Comparison of ENCODE assay signal across 1 cellular context in the genomic region with DNA sequence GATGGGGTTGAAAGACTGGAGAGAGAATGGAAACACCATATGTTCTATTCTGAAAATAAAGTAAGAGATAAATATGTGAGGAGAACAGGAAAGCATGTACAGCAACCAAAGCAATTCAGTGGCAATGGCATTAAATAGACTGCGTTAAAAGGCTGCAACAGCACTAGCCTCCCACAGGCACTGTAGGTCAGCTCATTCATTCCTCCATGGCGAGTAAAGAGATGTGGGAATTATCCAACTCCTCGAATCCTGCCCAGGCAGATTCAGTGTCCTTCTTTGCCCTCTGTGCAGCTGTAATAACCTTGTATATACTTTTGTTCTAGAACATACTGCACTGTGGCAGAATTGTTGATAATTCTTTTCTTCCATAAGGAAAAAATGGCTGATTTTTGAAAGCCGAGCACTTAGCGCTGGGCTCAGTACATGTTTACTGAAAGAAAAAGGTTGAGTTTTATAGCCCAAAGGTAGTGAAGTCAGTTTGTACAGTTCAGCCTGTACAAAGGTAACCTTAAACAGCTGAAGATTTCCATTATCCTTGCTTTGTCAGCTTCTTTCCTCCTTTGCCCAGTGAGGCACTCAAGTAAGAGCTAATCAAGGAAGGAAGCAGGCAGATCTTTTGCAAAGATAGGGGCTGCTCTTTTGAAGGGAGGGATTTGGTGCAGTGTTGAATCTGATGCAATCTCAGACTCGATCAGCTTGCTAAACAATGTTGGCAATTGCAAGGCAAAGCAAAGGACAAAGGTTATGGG.
TF ChIP-seq lines count a peak whose summit lies in the region.

No MANE protein-coding gene starts in this region.

TF ChIP-seq in HepG2, 621 proteins besides CTCF, POLR2A, EP300 and RAD21 (continued from another document and continues in another):
- TF ChIP-seq, protein P1, sequence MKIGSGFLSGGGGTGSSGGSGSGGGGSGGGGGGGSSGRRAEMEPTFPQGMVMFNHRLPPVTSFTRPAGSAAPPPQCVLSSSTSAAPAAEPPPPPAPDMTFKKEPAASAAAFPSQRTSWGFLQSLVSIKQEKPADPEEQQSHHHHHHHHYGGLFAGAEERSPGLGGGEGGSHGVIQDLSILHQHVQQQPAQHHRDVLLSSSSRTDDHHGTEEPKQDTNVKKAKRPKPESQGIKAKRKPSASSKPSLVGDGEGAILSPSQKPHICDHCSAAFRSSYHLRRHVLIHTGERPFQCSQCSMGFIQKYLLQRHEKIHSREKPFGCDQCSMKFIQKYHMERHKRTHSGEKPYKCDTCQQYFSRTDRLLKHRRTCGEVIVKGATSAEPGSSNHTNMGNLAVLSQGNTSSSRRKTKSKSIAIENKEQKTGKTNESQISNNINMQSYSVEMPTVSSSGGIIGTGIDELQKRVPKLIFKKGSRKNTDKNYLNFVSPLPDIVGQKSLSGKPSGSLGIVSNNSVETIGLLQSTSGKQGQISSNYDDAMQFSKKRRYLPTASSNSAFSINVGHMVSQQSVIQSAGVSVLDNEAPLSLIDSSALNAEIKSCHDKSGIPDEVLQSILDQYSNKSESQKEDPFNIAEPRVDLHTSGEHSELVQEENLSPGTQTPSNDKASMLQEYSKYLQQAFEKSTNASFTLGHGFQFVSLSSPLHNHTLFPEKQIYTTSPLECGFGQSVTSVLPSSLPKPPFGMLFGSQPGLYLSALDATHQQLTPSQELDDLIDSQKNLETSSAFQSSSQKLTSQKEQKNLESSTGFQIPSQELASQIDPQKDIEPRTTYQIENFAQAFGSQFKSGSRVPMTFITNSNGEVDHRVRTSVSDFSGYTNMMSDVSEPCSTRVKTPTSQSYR (CRISPR knock-in tag; IDR thresholded peaks at IDR 0.05; ENCODE audit: borderline replicate concordance) = peak; percentile 25; the same call in 1 of the 2 replicates
- TF ChIP-seq RCOR2 (CRISPR knock-in tag; IDR thresholded peaks at IDR 0.05) (peak; percentile 77; the same call in 1 of the 2 replicates), ZNF224 (CRISPR knock-in tag; IDR thresholded peaks at IDR 0.05) (no peak), MIXL1 (CRISPR knock-in tag; IDR thresholded peaks at IDR 0.05) (peak; percentile 87), BRCA1 (CRISPR knock-in tag; IDR thresholded peaks at IDR 0.05) (no peak), KLF6 (CRISPR knock-in tag; IDR thresholded peaks at IDR 0.05) (0 out of 2 replicates have a peak, but pooled peaks have one; percentile 38), FUBP1 (CRISPR knock-in tag; IDR thresholded peaks at IDR 0.05; ENCODE audit: borderline replicate concordance) (no peak), MAFF (IDR thresholded peaks at IDR 0.05; ENCODE audit: low read depth, low read length) (peak; percentile 23; the same call in 1 of the 2 replicates), SMAD3 (CRISPR knock-in tag; IDR thresholded peaks at IDR 0.05) (peak; percentile 53; the same call in 1 of the 2 replicates), KDM2A (CRISPR knock-in tag; IDR thresholded peaks at IDR 0.05; ENCODE audit: borderline replicate concordance, low read depth) (no peak), SP140L (CRISPR knock-in tag; IDR thresholded peaks at IDR 0.05; ENCODE audit: borderline replicate concordance) (0 out of 2 replicates have a peak, but pooled peaks have one; percentile 40), NR2C2 (CRISPR knock-in tag; IDR thresholded peaks at IDR 0.05; ENCODE audit: borderline replicate concordance) (peak; percentile 88), PPARG (CRISPR knock-in tag; conservative IDR thresholded peaks at IDR 0.05) (peak; percentile 91), ETV6 (CRISPR knock-in tag; conservative IDR thresholded peaks at IDR 0.05) (no peak), ZMYM3 (CRISPR knock-in tag; IDR thresholded peaks at IDR 0.05) (no peak), NR2F2 (IDR thresholded peaks at IDR 0.05; ENCODE audit: borderline replicate concordance, low read depth) (peak; percentile 93), ZNF703 (CRISPR knock-in tag; IDR thresholded peaks at IDR 0.05; ENCODE audit: borderline replicate concordance) (no peak), ZNF430 (CRISPR knock-in tag; IDR thresholded peaks at IDR 0.05) (no peak), ZNF382 (CRISPR knock-in tag; IDR thresholded peaks at IDR 0.05; ENCODE audit: borderline replicate concordance) (no peak), KAT8 (CRISPR knock-in tag; IDR thresholded peaks at IDR 0.05) (peak; percentile 67; the same call in 1 of the 2 replicates), ZFP82 (CRISPR knock-in tag; IDR thresholded peaks at IDR 0.05; ENCODE audit: borderline replicate concordance) (no peak), STAT6 (CRISPR knock-in tag; IDR thresholded peaks at IDR 0.05; ENCODE audit: borderline replicate concordance) (no peak), ZFAT (CRISPR knock-in tag; conservative IDR thresholded peaks at IDR 0.05) (no peak), POLR2AphosphoS5 (IDR thresholded peaks at IDR 0.05; ENCODE audit: low read depth, low read length) (0 out of 2 replicates have a peak, but pooled peaks have one; percentile 26), KMT2B (CRISPR knock-in tag; IDR thresholded peaks at IDR 0.05) (peak; percentile 81), HDAC2 (CRISPR knock-in tag; IDR thresholded peaks at IDR 0.05) (peak; percentile 95)
- TF ChIP-seq, protein P2, sequence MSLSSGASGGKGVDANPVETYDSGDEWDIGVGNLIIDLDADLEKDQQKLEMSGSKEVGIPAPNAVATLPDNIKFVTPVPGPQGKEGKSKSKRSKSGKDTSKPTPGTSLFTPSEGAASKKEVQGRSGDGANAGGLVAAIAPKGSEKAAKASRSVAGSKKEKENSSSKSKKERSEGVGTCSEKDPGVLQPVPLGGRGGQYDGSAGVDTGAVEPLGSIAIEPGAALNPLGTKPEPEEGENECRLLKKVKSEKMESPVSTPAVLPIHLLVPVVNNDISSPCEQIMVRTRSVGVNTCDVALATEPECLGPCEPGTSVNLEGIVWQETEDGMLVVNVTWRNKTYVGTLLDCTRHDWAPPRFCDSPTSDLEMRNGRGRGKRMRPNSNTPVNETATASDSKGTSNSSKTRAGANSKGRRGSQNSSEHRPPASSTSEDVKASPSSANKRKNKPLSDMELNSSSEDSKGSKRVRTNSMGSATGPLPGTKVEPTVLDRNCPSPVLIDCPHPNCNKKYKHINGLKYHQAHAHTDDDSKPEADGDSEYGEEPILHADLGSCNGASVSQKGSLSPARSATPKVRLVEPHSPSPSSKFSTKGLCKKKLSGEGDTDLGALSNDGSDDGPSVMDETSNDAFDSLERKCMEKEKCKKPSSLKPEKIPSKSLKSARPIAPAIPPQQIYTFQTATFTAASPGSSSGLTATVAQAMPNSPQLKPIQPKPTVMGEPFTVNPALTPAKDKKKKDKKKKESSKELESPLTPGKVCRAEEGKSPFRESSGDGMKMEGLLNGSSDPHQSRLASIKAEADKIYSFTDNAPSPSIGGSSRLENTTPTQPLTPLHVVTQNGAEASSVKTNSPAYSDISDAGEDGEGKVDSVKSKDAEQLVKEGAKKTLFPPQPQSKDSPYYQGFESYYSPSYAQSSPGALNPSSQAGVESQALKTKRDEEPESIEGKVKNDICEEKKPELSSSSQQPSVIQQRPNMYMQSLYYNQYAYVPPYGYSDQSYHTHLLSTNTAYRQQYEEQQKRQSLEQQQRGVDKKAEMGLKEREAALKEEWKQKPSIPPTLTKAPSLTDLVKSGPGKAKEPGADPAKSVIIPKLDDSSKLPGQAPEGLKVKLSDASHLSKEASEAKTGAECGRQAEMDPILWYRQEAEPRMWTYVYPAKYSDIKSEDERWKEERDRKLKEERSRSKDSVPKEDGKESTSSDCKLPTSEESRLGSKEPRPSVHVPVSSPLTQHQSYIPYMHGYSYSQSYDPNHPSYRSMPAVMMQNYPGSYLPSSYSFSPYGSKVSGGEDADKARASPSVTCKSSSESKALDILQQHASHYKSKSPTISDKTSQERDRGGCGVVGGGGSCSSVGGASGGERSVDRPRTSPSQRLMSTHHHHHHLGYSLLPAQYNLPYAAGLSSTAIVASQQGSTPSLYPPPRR (CRISPR knock-in tag; IDR thresholded peaks at IDR 0.05; ENCODE audit: borderline replicate concordance) = peak; percentile 78; the same call in 1 of the 2 replicates
- TF ChIP-seq, protein P3, sequence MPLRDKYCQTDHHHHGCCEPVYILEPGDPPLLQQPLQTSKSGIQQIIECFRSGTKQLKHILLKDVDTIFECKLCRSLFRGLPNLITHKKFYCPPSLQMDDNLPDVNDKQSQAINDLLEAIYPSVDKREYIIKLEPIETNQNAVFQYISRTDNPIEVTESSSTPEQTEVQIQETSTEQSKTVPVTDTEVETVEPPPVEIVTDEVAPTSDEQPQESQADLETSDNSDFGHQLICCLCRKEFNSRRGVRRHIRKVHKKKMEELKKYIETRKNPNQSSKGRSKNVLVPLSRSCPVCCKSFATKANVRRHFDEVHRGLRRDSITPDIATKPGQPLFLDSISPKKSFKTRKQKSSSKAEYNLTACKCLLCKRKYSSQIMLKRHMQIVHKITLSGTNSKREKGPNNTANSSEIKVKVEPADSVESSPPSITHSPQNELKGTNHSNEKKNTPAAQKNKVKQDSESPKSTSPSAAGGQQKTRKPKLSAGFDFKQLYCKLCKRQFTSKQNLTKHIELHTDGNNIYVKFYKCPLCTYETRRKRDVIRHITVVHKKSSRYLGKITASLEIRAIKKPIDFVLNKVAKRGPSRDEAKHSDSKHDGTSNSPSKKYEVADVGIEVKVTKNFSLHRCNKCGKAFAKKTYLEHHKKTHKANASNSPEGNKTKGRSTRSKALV (CRISPR knock-in tag; IDR thresholded peaks at IDR 0.05) = no peak
- TF ChIP-seq, protein P4, sequence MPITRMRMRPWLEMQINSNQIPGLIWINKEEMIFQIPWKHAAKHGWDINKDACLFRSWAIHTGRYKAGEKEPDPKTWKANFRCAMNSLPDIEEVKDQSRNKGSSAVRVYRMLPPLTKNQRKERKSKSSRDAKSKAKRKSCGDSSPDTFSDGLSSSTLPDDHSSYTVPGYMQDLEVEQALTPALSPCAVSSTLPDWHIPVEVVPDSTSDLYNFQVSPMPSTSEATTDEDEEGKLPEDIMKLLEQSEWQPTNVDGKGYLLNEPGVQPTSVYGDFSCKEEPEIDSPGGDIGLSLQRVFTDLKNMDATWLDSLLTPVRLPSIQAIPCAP (CRISPR knock-in tag; IDR thresholded peaks at IDR 0.05; ENCODE audit: low read depth) = no peak
- TF ChIP-seq, protein P5, sequence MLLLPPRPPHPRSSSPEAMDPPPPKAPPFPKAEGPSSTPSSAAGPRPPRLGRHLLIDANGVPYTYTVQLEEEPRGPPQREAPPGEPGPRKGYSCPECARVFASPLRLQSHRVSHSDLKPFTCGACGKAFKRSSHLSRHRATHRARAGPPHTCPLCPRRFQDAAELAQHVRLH (CRISPR knock-in tag; IDR thresholded peaks at IDR 0.05; ENCODE audit: borderline replicate concordance, low read depth) = peak; percentile 70; the same call in 1 of the 2 replicates
- TF ChIP-seq, protein P6, sequence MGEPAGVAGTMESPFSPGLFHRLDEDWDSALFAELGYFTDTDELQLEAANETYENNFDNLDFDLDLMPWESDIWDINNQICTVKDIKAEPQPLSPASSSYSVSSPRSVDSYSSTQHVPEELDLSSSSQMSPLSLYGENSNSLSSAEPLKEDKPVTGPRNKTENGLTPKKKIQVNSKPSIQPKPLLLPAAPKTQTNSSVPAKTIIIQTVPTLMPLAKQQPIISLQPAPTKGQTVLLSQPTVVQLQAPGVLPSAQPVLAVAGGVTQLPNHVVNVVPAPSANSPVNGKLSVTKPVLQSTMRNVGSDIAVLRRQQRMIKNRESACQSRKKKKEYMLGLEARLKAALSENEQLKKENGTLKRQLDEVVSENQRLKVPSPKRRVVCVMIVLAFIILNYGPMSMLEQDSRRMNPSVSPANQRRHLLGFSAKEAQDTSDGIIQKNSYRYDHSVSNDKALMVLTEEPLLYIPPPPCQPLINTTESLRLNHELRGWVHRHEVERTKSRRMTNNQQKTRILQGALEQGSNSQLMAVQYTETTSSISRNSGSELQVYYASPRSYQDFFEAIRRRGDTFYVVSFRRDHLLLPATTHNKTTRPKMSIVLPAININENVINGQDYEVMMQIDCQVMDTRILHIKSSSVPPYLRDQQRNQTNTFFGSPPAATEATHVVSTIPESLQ (CRISPR knock-in tag; conservative IDR thresholded peaks at IDR 0.05) = no peak
- TF ChIP-seq, protein P7, sequence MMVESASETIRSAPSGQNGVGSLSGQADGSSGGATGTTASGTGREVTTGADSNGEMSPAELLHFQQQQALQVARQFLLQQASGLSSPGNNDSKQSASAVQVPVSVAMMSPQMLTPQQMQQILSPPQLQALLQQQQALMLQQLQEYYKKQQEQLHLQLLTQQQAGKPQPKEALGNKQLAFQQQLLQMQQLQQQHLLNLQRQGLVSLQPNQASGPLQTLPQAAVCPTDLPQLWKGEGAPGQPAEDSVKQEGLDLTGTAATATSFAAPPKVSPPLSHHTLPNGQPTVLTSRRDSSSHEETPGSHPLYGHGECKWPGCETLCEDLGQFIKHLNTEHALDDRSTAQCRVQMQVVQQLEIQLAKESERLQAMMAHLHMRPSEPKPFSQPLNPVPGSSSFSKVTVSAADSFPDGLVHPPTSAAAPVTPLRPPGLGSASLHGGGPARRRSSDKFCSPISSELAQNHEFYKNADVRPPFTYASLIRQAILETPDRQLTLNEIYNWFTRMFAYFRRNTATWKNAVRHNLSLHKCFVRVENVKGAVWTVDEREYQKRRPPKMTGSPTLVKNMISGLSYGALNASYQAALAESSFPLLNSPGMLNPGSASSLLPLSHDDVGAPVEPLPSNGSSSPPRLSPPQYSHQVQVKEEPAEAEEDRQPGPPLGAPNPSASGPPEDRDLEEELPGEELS (CRISPR knock-in tag; IDR thresholded peaks at IDR 0.05) = peak; percentile 89
- TF ChIP-seq, protein P8, sequence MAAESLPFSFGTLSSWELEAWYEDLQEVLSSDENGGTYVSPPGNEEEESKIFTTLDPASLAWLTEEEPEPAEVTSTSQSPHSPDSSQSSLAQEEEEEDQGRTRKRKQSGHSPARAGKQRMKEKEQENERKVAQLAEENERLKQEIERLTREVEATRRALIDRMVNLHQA (CRISPR knock-in tag; IDR thresholded peaks at IDR 0.05) = no peak
